In the genomic region with DNA sequence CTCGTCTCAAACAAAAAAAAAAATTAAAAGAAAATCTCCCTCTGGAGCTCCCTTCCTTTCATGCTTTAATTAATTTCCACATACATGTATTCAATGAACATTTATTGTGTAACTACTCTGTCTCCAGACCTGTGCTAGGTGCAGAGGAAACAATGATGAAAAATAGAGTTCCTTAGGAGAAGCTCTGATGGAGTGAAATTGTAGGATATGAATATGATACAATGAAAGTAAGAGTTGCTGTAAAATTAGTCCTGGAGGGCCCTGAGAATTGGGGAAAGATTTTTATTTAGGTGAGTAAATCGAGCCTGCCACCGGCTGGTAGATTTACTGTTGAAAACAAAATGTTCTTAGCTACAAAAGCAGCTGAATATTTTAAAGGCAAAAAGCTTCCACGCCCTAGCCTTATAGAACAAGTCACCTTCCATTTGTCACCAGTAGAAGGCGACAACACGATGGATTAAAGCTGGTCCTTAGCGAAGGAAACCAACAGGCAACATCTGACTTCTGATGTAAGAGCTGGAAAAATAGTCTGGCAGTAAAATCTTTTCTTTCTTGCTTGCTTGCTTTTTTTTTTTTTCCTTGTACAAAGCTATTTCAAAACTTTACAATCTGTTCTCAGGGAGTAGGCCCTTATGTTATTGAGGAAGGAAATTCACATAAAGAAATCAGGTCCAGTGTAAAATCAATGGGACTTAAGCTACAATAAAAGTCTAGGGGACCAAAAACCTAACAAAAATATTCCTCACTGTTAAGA, we compare ENCODE assay signal across 8 cellular contexts.
DNase-seq lines count a peak whose midpoint lies in the region; ATAC-seq and TF ChIP-seq lines count a peak whose summit lies in the region.

No MANE protein-coding gene starts in this region.

- no peaks in the 10 kb centered on the region for H3K4me1 ChIP-seq in aorta (ENCODE audit: control insufficient read depth in 1 of 2, insufficient read depth in 2 of 2, low read length in 2 of 2)

- TF ChIP-seq CTCF in natural killer cell (IDR thresholded peaks at IDR 0.05), result peak; percentile 59

- no peaks in the 10 kb centered on the region for H3K27me3 ChIP-seq in aorta (ENCODE audit: control insufficient read depth in 1 of 2, insufficient read depth in 2 of 2, low read length in 1 of 2)

- no peak overlapping the region for H3K4me3 Mint-ChIP-seq in natural killer cell
- H3K4me3 Mint-ChIP-seq in natural killer cell treated with Interleukin-12 subunit alpha and Interleukin-12 subunit beta and Interleukin-15 and Interleukin-18, amount 100 ng/mL, for 72 hours, result no peak overlapping the region

- 11 to 12% methylated on average over 7 of the region's 7 CpGs for WGBS in aorta, 2 donors

- H3K9me3 Mint-ChIP-seq in natural killer cell, result no peaks in the 10 kb centered on the region
- no peaks in the 10 kb centered on the region for H3K9me3 Mint-ChIP-seq in natural killer cell treated with Interleukin-12 subunit alpha and Interleukin-12 subunit beta and Interleukin-15 and Interleukin-18, amount 100 ng/mL, for 72 hours

- H3K36me3 ChIP-seq in aorta (ENCODE audit: control insufficient read depth in 1 of 2, insufficient read depth in 2 of 2, low read length in 1 of 2), result no peaks in the 10 kb centered on the region

- no peaks in the 10 kb centered on the region for H3K36me3 Mint-ChIP-seq in natural killer cell
- H3K36me3 Mint-ChIP-seq in natural killer cell treated with Interleukin-12 subunit alpha and Interleukin-12 subunit beta and Interleukin-15 and Interleukin-18, amount 100 ng/mL, for 72 hours, result no peaks in the 10 kb centered on the region

- ATAC-seq in natural killer cell, result peak; percentile 52 to 78 (median 55)
- ATAC-seq in natural killer cell treated with Interleukin-12 subunit alpha and Interleukin-12 subunit beta and Interleukin-15 and Interleukin-18, amount 100 ng/mL, for 72 hours, result no peak
- peak; percentile 59 for ATAC-seq in HG02623 (IDR thresholded peaks at IDR 0.05; ENCODE audit: unreplicated experiment)
- ATAC-seq in esophagus mucosa, result peak; percentile 85
- peak; percentile 92 for ATAC-seq in aorta (ENCODE audit: low FRiP score)

- peaks cover 0 to 5% of the 10 kb centered on the region in 2 donors for H3K4me1 Mint-ChIP-seq in natural killer cell
- H3K4me1 Mint-ChIP-seq in natural killer cell treated with Interleukin-12 subunit alpha and Interleukin-12 subunit beta and Interleukin-15 and Interleukin-18, amount 100 ng/mL, for 72 hours (ENCODE audit: low read depth in 2 of 2), result no peaks in the 10 kb centered on the region

- H3K27ac Mint-ChIP-seq in natural killer cell, result no peak overlapping the region
- H3K27ac Mint-ChIP-seq in natural killer cell treated with Interleukin-12 subunit alpha and Interleukin-12 subunit beta and Interleukin-15 and Interleukin-18, amount 100 ng/mL, for 72 hours, result no peak overlapping the region

- H3K9me3 ChIP-seq in aorta (ENCODE audit: control insufficient read depth, low read length), result no peaks in the 10 kb centered on the region

- intact Hi-C loops in natural killer cell (cut with micrococcal nuclease) (loop anchor here (1.0 to 2.0 kb wide), 2 partner anchors 445 to 553 kb away; no protein-coding TSS in a partner anchor), aorta (cut with DNase I) (loop anchor here (2.0 to 10.0 kb wide), 6 partner anchors 80 to 550 kb away; a partner anchor contains a TSS)

- H3K4me3 ChIP-seq in aorta (ENCODE audit: low read length in 2 of 2), result no peak overlapping the region

- peaks cover 0 to 6% of the 10 kb centered on the region in 2 donors for H3K27me3 Mint-ChIP-seq in natural killer cell (ENCODE audit: low read depth in 2 of 2)
- peaks cover 4 to 7% of the 10 kb centered on the region in 2 donors for H3K27me3 Mint-ChIP-seq in natural killer cell treated with Interleukin-12 subunit alpha and Interleukin-12 subunit beta and Interleukin-15 and Interleukin-18, amount 100 ng/mL, for 72 hours

- H3K27ac ChIP-seq in aorta (ENCODE audit: low read depth in 1 of 2, low read length in 2 of 2), result peak overlapping the region in 1 of 2 donors; percentile 63

- DNase-seq in natural killer cell, result no peak
- DNase-seq in natural killer cell treated with Interleukin-12 subunit alpha and Interleukin-12 subunit beta and Interleukin-15 and Interleukin-18, amount 100 ng/mL, for 72 hours (ENCODE audit: low spot score), result no peak
- DNase-seq in NCI-H1930 (lab: John Stamatoyannopoulos, UW), result peak; percentile 37 to 40
- DNase-seq in T1000 (lab: John Stamatoyannopoulos, UW), result peak; percentile 58
- DNase-seq in myocyte (ENCODE audit: low read depth), result peak; percentile 88
- DNase-seq in aorta, result no peak

Comparison
In these comparisons a context has a peak if more than half of its experiments do, and no peak if none do; other contexts are left out.
1. ATAC-seq: peak in natural killer cell (3 of 3), HG02623 (single experiment), esophagus mucosa (single experiment) and aorta (single experiment); none in natural killer cell treated with Interleukin-12 subunit alpha and Interleukin-12 subunit beta and Interleukin-15 and Interleukin-18, amount 100 ng/mL, for 72 hours (0 of 2).
2. DNase-seq: peak in NCI-H1930 (2 of 2), T1000 (single experiment) and myocyte (single experiment); none in natural killer cell (single experiment), natural killer cell treated with Interleukin-12 subunit alpha and Interleukin-12 subunit beta and Interleukin-15 and Interleukin-18, amount 100 ng/mL, for 72 hours (single experiment) and aorta (0 of 2).